In genomic region chr14:23137221-23138172, GRCh38 we compare ENCODE assay signal across 1 cellular context.
TF ChIP-seq lines count a peak whose summit lies in the region.

No MANE protein-coding gene starts in this region.

TF ChIP-seq in endothelial cell of umbilical vein, 7 proteins besides CTCF, POLR2A, EP300 and RAD21:
- TF ChIP-seq MYC (IDR thresholded peaks at IDR 0.05; ENCODE audit: low read depth, low read length) (no peak), FOS (IDR thresholded peaks at IDR 0.05; ENCODE audit: borderline replicate concordance, insufficient read depth, low read length) (no peak), EZH2 (IDR thresholded peaks at IDR 0.05; ENCODE audit: borderline replicate concordance, low read depth, low read length, severe bottlenecking) (no peak)
